ENCODE assay signal across 1 cellular context in the genomic region with DNA sequence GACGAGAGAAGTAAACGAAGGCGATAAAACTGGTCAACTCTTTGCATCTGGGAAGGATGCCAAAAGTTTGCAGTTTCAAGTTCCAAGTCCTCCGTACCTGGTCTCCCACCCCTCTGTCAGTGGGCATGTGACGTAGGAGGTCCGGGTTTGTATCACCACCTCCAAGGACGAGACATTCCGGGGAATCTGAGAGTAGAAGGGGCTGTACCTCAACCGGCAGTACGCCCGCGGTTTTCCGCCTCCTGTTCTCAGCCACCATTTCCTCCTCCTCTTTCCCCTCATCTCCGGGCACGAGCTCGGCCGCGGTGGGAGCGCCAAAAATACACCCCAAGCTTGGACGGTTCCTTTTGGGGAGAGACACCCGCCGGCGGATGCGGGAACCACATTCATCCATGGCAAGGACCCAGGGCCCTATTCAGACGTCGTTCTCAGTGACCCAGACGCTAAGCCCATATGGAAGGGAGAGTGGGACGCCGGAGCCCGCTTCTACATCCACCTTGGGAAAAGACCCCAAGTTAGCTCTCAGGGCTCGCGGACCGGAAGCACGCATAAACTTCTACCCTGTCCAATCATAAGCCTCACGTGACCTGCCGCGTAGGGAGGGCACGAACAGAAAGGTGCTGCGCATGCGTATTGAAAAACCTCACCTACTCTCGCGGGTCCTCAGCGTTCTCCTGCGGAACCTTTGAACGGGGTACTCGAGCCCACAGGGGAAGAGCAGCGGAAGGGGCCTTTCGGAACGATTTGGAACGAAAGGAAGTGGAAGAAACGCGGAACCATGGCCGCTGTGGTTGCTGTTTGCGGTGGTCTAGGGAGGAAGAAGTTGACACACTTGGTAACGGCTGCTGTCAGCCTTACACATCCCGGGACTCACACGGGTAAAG.
TF ChIP-seq lines count a peak whose summit lies in the region.

A gene with protein sequence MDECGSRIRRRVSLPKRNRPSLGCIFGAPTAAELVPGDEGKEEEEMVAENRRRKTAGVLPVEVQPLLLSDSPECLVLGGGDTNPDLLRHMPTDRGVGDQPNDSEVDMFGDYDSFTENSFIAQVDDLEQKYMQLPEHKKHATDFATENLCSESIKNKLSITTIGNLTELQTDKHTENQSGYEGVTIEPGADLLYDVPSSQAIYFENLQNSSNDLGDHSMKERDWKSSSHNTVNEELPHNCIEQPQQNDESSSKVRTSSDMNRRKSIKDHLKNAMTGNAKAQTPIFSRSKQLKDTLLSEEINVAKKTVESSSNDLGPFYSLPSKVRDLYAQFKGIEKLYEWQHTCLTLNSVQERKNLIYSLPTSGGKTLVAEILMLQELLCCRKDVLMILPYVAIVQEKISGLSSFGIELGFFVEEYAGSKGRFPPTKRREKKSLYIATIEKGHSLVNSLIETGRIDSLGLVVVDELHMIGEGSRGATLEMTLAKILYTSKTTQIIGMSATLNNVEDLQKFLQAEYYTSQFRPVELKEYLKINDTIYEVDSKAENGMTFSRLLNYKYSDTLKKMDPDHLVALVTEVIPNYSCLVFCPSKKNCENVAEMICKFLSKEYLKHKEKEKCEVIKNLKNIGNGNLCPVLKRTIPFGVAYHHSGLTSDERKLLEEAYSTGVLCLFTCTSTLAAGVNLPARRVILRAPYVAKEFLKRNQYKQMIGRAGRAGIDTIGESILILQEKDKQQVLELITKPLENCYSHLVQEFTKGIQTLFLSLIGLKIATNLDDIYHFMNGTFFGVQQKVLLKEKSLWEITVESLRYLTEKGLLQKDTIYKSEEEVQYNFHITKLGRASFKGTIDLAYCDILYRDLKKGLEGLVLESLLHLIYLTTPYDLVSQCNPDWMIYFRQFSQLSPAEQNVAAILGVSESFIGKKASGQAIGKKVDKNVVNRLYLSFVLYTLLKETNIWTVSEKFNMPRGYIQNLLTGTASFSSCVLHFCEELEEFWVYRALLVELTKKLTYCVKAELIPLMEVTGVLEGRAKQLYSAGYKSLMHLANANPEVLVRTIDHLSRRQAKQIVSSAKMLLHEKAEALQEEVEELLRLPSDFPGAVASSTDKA (minus strand): TSS at position 524 of the 884 bp plus-strand sequence. CDS start 130 bp downstream, at position 394.
TSS of gene MRPS18C (plus strand) at position 759 of the 884 bp plus-strand sequence. CDS start at position 779, 20 bp downstream.

TF ChIP-seq in A549, 52 proteins besides CTCF, POLR2A, EP300 and RAD21 (continued from another document):
- TF ChIP-seq PHF8 (IDR thresholded peaks at IDR 0.05; ENCODE audit: borderline replicate concordance, low read depth), result peak; percentile 71
- no peak for TF ChIP-seq ZNF302 (CRISPR knock-in tag; IDR thresholded peaks at IDR 0.05)
- TF ChIP-seq SREBF2 (IDR thresholded peaks at IDR 0.05), result no peak
- TF ChIP-seq HDAC2 (IDR thresholded peaks at IDR 0.05), result no peak; the same call in 1 of the 2 replicates
- no peak for TF ChIP-seq HEYL (CRISPR knock-in tag; IDR thresholded peaks at IDR 0.05)
- peak; percentile 80 to 84 for TF ChIP-seq JUN (IDR thresholded peaks at IDR 0.05)
- TF ChIP-seq KDM5A (IDR thresholded peaks at IDR 0.05), result peak; percentile 94
- TF ChIP-seq NFE2L2 (conservative IDR thresholded peaks at IDR 0.05; ENCODE audit: low read length), result no peak
- no peak for TF ChIP-seq RNF2 (IDR thresholded peaks at IDR 0.05; ENCODE audit: borderline replicate concordance, low read depth)
- TF ChIP-seq, protein P1, sequence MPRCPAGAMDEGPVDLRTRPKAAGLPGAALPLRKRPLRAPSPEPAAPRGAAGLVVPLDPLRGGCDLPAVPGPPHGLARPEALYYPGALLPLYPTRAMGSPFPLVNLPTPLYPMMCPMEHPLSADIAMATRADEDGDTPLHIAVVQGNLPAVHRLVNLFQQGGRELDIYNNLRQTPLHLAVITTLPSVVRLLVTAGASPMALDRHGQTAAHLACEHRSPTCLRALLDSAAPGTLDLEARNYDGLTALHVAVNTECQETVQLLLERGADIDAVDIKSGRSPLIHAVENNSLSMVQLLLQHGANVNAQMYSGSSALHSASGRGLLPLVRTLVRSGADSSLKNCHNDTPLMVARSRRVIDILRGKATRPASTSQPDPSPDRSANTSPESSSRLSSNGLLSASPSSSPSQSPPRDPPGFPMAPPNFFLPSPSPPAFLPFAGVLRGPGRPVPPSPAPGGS (IDR thresholded peaks at IDR 0.05), result peak; percentile 65; the same call in 2 of the 3 replicates
- no peak for TF ChIP-seq CBX8 (IDR thresholded peaks at IDR 0.05)
- no peak for TF ChIP-seq CEBPB (IDR thresholded peaks at IDR 0.05)
- no peak for TF ChIP-seq MAFK (IDR thresholded peaks at IDR 0.05; ENCODE audit: partially characterized antibody)
- TF ChIP-seq ZFP36 (IDR thresholded peaks at IDR 0.05; ENCODE audit: borderline replicate concordance, partially characterized antibody), result no peak
- peak; percentile 67 for TF ChIP-seq PBX3 (IDR thresholded peaks at IDR 0.05)
- TF ChIP-seq BHLHE40 (IDR thresholded peaks at IDR 0.05; ENCODE audit: low read depth, low read length), result peak; percentile 96
- peak; percentile 87 for TF ChIP-seq CHD2 (IDR thresholded peaks at IDR 0.05; ENCODE audit: low read length, partially characterized antibody)
- TF ChIP-seq RCOR1 (IDR thresholded peaks at IDR 0.05; ENCODE audit: low read depth, low read length), result no peak
- TF ChIP-seq ZSCAN20 (CRISPR knock-in tag; IDR thresholded peaks at IDR 0.05), result no peak
- no peak for TF ChIP-seq JUNB (IDR thresholded peaks at IDR 0.05)
- TF ChIP-seq TFCP2L1 (CRISPR knock-in tag; IDR thresholded peaks at IDR 0.05), result no peak
- no peak for TF ChIP-seq FOSL2 (IDR thresholded peaks at IDR 0.05)
- no peak for TF ChIP-seq FOSL2 (CRISPR knock-in tag; IDR thresholded peaks at IDR 0.05)
- no peak for TF ChIP-seq FOSB (CRISPR knock-in tag; IDR thresholded peaks at IDR 0.05)
- no peak for TF ChIP-seq CBX2 (IDR thresholded peaks at IDR 0.05; ENCODE audit: borderline replicate concordance, low read depth)
- TF ChIP-seq HOXB13 (CRISPR knock-in tag; IDR thresholded peaks at IDR 0.05; ENCODE audit: low read depth), result no peak
- no peak for TF ChIP-seq MAZ (IDR thresholded peaks at IDR 0.05; ENCODE audit: borderline replicate concordance, low read depth, low read length)
- TF ChIP-seq ELK1 (IDR thresholded peaks at IDR 0.05; ENCODE audit: low read depth, low read length), result no peak
- TF ChIP-seq, protein P2, sequence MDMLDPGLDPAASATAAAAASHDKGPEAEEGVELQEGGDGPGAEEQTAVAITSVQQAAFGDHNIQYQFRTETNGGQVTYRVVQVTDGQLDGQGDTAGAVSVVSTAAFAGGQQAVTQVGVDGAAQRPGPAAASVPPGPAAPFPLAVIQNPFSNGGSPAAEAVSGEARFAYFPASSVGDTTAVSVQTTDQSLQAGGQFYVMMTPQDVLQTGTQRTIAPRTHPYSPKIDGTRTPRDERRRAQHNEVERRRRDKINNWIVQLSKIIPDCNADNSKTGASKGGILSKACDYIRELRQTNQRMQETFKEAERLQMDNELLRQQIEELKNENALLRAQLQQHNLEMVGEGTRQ (IDR thresholded peaks at IDR 0.05), result peak; percentile 97
TF ChIP-seq in A549: peak in this region for 14.
